In genomic region chr6:112296122-112296521, GRCh38 we compare ENCODE assay signal across 8 cellular contexts.
DNase-seq lines count a peak whose midpoint lies in the region; ATAC-seq and TF ChIP-seq lines count a peak whose summit lies in the region.

No MANE protein-coding gene starts in this region.

- DNase-seq in ACHN (peak; percentile 43), dedifferentiated amniotic fluid mesenchymal stem cell (ENCODE audit: extremely low spot score) (peak; percentile 32), pons (ENCODE audit: low spot score) (peak; percentile 7), NCI-H1930 (lab: John Stamatoyannopoulos, UW) (no peak), GF-D8 (lab: John Stamatoyannopoulos, UW) (no peak), NCI-H446 treated with DMSO at 0.1 percent for 48 hours (lab: John Stamatoyannopoulos, UW) (no peak)

- in situ Hi-C loops in ACHN (cut with HindIII; ENCODE audit: low pct_ligation_motif_present, low pct_unique_long_range_greater_than_20kb, low sequenced_read_pairs) = no loop called here

- peak; percentile 31; the same call in 1 of the 2 replicates for TF ChIP-seq RAD21 in Ishikawa (IDR thresholded peaks at IDR 0.05; ENCODE audit: low read depth)

- no peak for TF ChIP-seq EP300 in Ishikawa (IDR thresholded peaks at IDR 0.05; ENCODE audit: borderline replicate concordance)

- peak; percentile 69 for ATAC-seq in GM18858 (IDR thresholded peaks at IDR 0.05; ENCODE audit: unreplicated experiment)

TF ChIP-seq in Ishikawa, 13 proteins besides CTCF, POLR2A, EP300 and RAD21:
- no peak for TF ChIP-seq CEBPB (IDR thresholded peaks at IDR 0.05)

Comparison
In these comparisons a context has a peak if more than half of its experiments do, and no peak if none do; other contexts are left out.
1. DNase-seq: peak in ACHN (single experiment), dedifferentiated amniotic fluid mesenchymal stem cell (single experiment) and pons (single experiment); none in NCI-H1930 (0 of 2), GF-D8 (single experiment) and NCI-H446 treated with DMSO at 0.1 percent for 48 hours (single experiment).